ENCODE assay signal across 9 cellular contexts in genomic region chrX:10015711-10016515, GRCh38. TPM values are rescaled to one million over a fixed set of nuclear protein-coding genes. Genes with fewer than 3 reads are reported as not detected.
DNase-seq lines count a peak whose midpoint lies in the region; ATAC-seq, FAIRE-seq and TF ChIP-seq lines count a peak whose summit lies in the region.
"Had no signal": no experiment of that assay in that cellular context is flagged by ENCODE, and none has a peak within 500 bp of the region (broad histone marks: within the 10 kb centered on the region; RNA-seq: fewer than 3 reads in every experiment).

No MANE protein-coding gene starts in this region.

- no peak for TF ChIP-seq POLR2A in vagina (IDR thresholded peaks at IDR 0.05)

- peaks cover 29% of the 10 kb centered on the region for H3K4me1 ChIP-seq in mononuclear cell (ENCODE audit: insufficient read depth, low read length)
- peaks cover 22% of the 10 kb centered on the region for H3K4me1 ChIP-seq in vagina

- no peaks in the 10 kb centered on the region for H3K36me3 ChIP-seq in vagina

- no peaks in the 10 kb centered on the region for H3K27me3 ChIP-seq in mononuclear cell (ENCODE audit: insufficient read depth, low read length)
- no peaks in the 10 kb centered on the region for H3K27me3 ChIP-seq in vagina

- intact Hi-C loops in vagina (cut with DNase I) = loop anchor here (5.0 kb wide), 1 partner anchor 101 kb away; no protein-coding TSS in a partner anchor

- TF ChIP-seq CTCF in AG10803 (conservative IDR thresholded peaks at IDR 0.05; ENCODE audit: low read length) = no peak
- TF ChIP-seq CTCF in vagina (IDR thresholded peaks at IDR 0.05) = no peak

- H3K27ac ChIP-seq in vagina = peak overlapping the region; percentile 83
- H3K27ac ChIP-seq: HL-60 had no signal

- DNase-seq in AG10803 (ENCODE audit: low read depth) (peak; percentile 51), RCC 7860 (ENCODE audit: low spot score) (peak; percentile 16), ecto neural progenitor cell (ENCODE audit: low spot score) (peak; percentile 60), vagina (ENCODE audit: extremely low spot score in 2 of 2) (no peak), NCI-H226 (no peak), HTR-8/SVneo (ENCODE audit: insufficient read length, low spot score) (no peak)

- FAIRE-seq in RCC 7860 (lab: Jason Lieb, UNC) (no peak), HTR-8/SVneo (lab: Jason Lieb, UNC) (no peak)

- peak; percentile 15 for ATAC-seq in GM19328 (IDR thresholded peaks at IDR 0.05; ENCODE audit: unreplicated experiment)

- peak overlapping the region; percentile 66 for H3K4me3 ChIP-seq in AG10803 (ENCODE audit: low read length)
- H3K4me3 ChIP-seq in mononuclear cell (ENCODE audit: low read length) = peak overlapping the region; percentile 37
- H3K4me3 ChIP-seq in vagina = peak overlapping the region; percentile 57 to 58

- H3K9me3 ChIP-seq in mononuclear cell (ENCODE audit: low read depth, low read length) = no peaks in the 10 kb centered on the region
- no peaks in the 10 kb centered on the region for H3K9me3 ChIP-seq in vagina

RNA-seq across cellular contexts. Expression of gene CLDN34, which starts 48.8 kb away (rescaled TPM):
- total RNA-seq in mononuclear cell (not detected), vagina (not detected)

Comparison
In these comparisons a context has a peak if more than half of its experiments do, and no peak if none do; other contexts are left out.
1. DNase-seq: peak in AG10803 (single experiment), RCC 7860 (single experiment) and ecto neural progenitor cell (single experiment); none in vagina (0 of 2), NCI-H226 (single experiment) and HTR-8/SVneo (single experiment).
2. Peak in every context shown above with its lines, with median percentiles within 50 percentile points of each other: H3K4me3 ChIP-seq.